In the genomic region with DNA sequence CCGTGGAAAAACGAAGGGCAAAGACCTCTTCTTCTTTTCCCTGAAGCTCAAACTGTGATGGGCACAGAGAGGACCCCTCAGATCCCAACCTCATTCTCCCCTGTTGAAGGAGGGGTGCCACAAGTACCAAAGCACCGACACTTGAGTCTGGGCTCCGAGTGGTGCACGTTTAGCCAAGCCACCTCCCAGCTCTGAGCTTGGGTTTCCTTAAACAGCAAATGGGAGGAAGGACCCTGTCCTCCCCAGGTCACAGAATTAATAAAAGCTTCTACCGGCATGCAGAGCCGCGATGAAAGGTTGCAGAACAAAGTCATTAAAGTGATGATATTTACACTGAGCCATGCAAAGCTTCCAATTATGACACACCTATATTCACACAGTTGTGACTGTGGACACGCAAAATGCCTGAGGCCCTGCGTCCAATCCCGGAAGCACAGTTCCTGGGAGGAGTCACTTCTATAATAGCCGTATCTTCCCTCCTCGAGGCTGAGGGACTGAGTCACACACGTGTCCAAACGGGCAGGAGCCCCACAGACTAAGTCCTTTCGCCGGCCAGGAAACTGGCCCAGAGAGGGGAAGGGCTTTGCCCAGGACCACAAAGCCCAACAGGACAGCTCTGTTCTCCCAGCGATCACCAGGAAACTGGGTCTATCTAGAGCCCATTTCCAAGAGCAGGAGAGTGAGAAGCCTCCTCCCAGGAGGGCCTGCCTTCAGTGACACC, we compare ENCODE assay signal across 8 cellular contexts. TPM values are rescaled to one million over a fixed set of nuclear protein-coding genes. Genes with fewer than 3 reads are reported as not detected.
DNase-seq lines count a peak whose midpoint lies in the region; ATAC-seq and TF ChIP-seq lines count a peak whose summit lies in the region.

No MANE protein-coding gene starts in this region.

- H3K27me3 ChIP-seq in ectodermal cell (ENCODE audit: control insufficient read depth, insufficient read depth, low read length, poor library complexity, severe bottlenecking) (no peaks in the 10 kb centered on the region), tibial artery (no peaks in the 10 kb centered on the region)

- intact Hi-C loops in tibial artery (cut with DNase I; ENCODE audit: low total_unique reads), result loop anchor here (10.0 kb wide), 1 partner anchor 113 kb away; a partner anchor contains a TSS

- H3K4me1 ChIP-seq in ectodermal cell (ENCODE audit: control insufficient read depth, insufficient read depth, low read length) (peaks cover 35% of the 10 kb centered on the region), tibial artery (peaks cover 8 to 44% (median 37%) of the 10 kb centered on the region in 4 donors)

- H3K4me3 ChIP-seq in ectodermal cell (ENCODE audit: insufficient read depth, low read depth, low read length), result peak overlapping the region; percentile 48
- H3K4me3 ChIP-seq in tibial artery, result peak overlapping the region; percentile 91 to 94

- H3K36me3 ChIP-seq in ectodermal cell (ENCODE audit: control insufficient read depth, insufficient read depth, low read length), result peaks cover 12% of the 10 kb centered on the region
- peaks cover 0 to 7% (median 0%) of the 10 kb centered on the region in 3 donors for H3K36me3 ChIP-seq in tibial artery

- TF ChIP-seq CTCF in tibial artery (IDR thresholded peaks at IDR 0.05), result no peak

- 47 to 50% methylated on average over 18 of the region's 18 CpGs for WGBS in ectodermal cell, 2 experiments

- DNase-seq in CD1c-positive myeloid dendritic cell (ENCODE audit: extremely low spot score), result peak; percentile 79
- DNase-seq in HS-5 (ENCODE audit: low read depth), result peak; percentile 91
- DNase-seq in SK-N-DZ (ENCODE audit: low spot score), result peak; percentile 66
- DNase-seq in lung microvascular endothelial cell (ENCODE audit: low read depth in 2 of 2), result peak; percentile 73 to 92
- peak; percentile 81 to 90 for DNase-seq in tibial artery
- no peak for DNase-seq in NCI-H2107 treated with DMSO at 0.1 percent for 48 hours (lab: John Stamatoyannopoulos, UW; ENCODE audit: unreplicated experiment)

- ATAC-seq in GM21619 (IDR thresholded peaks at IDR 0.05; ENCODE audit: unreplicated experiment), result no peak

- H3K27ac ChIP-seq in ectodermal cell (ENCODE audit: insufficient read depth, low read depth, low read length, poor library complexity, severe bottlenecking) (no peak overlapping the region), tibial artery (peak overlapping the region; percentile 89 to 97)

- H3K9me3 ChIP-seq in ectodermal cell (ENCODE audit: control insufficient read depth, low read length), result no peaks in the 10 kb centered on the region
- no peaks in the 10 kb centered on the region for H3K9me3 ChIP-seq in tibial artery

RNA-seq across cellular contexts. Expression of a gene that starts 0.9 kb away (rescaled TPM):
- polyA plus RNA-seq in SK-N-DZ (2014; cell fraction: cytosol; rRNA removed), result 194 and 221 TPM in 2 replicates
- 262 and 293 TPM in 2 replicates for polyA plus RNA-seq in SK-N-DZ (2014; cell fraction: nucleus; rRNA removed)
- 175 TPM for polyA plus RNA-seq in ectodermal cell (2013, experiment 1 of 4)
- 173 TPM for polyA plus RNA-seq in ectodermal cell (2013, experiment 2 of 4)
- polyA plus RNA-seq in ectodermal cell (2013, experiment 3 of 4), result 122 TPM
- polyA plus RNA-seq in ectodermal cell (2013, experiment 4 of 4), result 140 TPM
- 62.5 and 101 TPM in 2 replicates for total RNA-seq in lung microvascular endothelial cell

RNA-seq across cellular contexts. Expression of a gene that starts 45.3 kb away (rescaled TPM):
- 19.0 and 26.8 TPM in 2 replicates for polyA plus RNA-seq in SK-N-DZ (2014; cell fraction: cytosol; rRNA removed)
- polyA plus RNA-seq in SK-N-DZ (2014; cell fraction: nucleus; rRNA removed), result 14.0 and 27.5 TPM in 2 replicates
- polyA plus RNA-seq in ectodermal cell (2013, experiment 1 of 4), result 56.9 TPM
- polyA plus RNA-seq in ectodermal cell (2013, experiment 2 of 4), result 57.9 TPM
- 47.7 TPM for polyA plus RNA-seq in ectodermal cell (2013, experiment 3 of 4)
- 51.7 TPM for polyA plus RNA-seq in ectodermal cell (2013, experiment 4 of 4)
- total RNA-seq in lung microvascular endothelial cell, result 26.0 and 26.2 TPM in 2 replicates
